Comparison of ENCODE assay signal across 26 cellular contexts in the genomic region with DNA sequence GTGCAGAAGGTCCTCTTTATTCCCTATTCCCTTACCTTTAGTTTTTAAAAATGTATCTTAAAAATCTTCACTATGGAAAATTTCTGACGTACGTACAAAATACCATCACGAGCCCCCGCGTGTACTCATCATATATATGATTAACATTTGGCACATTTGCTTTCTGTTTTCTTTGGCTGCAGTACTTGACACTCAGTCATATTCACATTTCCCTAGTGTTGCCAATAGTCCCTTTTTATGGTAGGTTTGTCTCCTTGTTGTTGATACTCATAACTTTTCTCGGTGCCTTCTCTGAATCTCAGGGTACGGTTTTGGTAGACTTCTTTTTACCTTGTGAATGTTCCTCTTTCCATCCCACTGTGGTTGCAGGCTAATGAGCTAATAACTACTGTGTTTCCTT. TPM values are rescaled to one million over a fixed set of nuclear protein-coding genes. Genes with fewer than 3 reads are reported as not detected.
DNase-seq lines count a peak whose midpoint lies in the region; ATAC-seq, FAIRE-seq and TF ChIP-seq lines count a peak whose summit lies in the region.
"Had no signal": no experiment of that assay in that cellular context is flagged by ENCODE, and none has a peak within 500 bp of the region (broad histone marks: within the 10 kb centered on the region; RNA-seq: fewer than 3 reads in every experiment).

No MANE protein-coding gene starts in this region.

- H2AFZ ChIP-seq in HepG2 (ENCODE audit: low read length) (no peak overlapping the region), osteoblast (ENCODE audit: low read length) (no peak overlapping the region)

- H3K27me3 ChIP-seq in HepG2 (ENCODE audit: control insufficient read depth in 1 of 2, insufficient read depth in 2 of 2, low read length in 2 of 2), result no peaks in the 10 kb centered on the region
- no peaks in the 10 kb centered on the region for H3K27me3 ChIP-seq in right lobe of liver
- no peaks in the 10 kb centered on the region for H3K27me3 ChIP-seq in osteoblast (ENCODE audit: insufficient read depth, low read length)
- H3K27me3 ChIP-seq: BE2C; BLaER1 treated with 17β-estradiol and CSF1 and Interleukin-3, amounts not matched to agents 10 nM and 100 nM had no signal

- TF ChIP-seq EP300 in HepG2 (IDR thresholded peaks at IDR 0.05; ENCODE audit: low read depth in 2 of 2, low read length in 2 of 2) (no peak), HepG2 (CRISPR knock-in tag; IDR thresholded peaks at IDR 0.05; ENCODE audit: borderline replicate concordance) (no peak)

- no peaks in the 10 kb centered on the region for H3K9me3 ChIP-seq in HepG2 (ENCODE audit: low read length)
- no peaks in the 10 kb centered on the region for H3K9me3 ChIP-seq in right lobe of liver
- H3K9me3 ChIP-seq in osteoblast (ENCODE audit: low read depth, low read length), result no peaks in the 10 kb centered on the region
- H3K9me3 ChIP-seq: A549; BE2C; BLaER1 treated with 17β-estradiol and CSF1 and Interleukin-3, amounts not matched to agents 10 nM and 100 nM; HAP-1 had no signal

- H3K4me1 ChIP-seq in HepG2 (ENCODE audit: insufficient read depth, low read length), result no peaks in the 10 kb centered on the region
- no peaks in the 10 kb centered on the region for H3K4me1 ChIP-seq in right lobe of liver
- peaks cover 36% of the 10 kb centered on the region for H3K4me1 ChIP-seq in osteoblast (ENCODE audit: insufficient read depth, low read length)
- H3K4me1 ChIP-seq: A549; BE2C; BLaER1 treated with 17β-estradiol and CSF1 and Interleukin-3, amounts not matched to agents 10 nM and 100 nM; HAP-1 had no signal

- peak overlapping the region; percentile 55 for H3K27ac Mint-ChIP-seq in chondrocyte (ENCODE audit: unreplicated experiment)
- no peak overlapping the region for H3K27ac Mint-ChIP-seq in activated T-helper 1 cell treated with anti-CD3 and anti-CD28 coated beads, Interleukin-12 subunit alpha, Interleukin-12 subunit beta, Interleukin-2, Interleukin-4 antibody, amounts not matched to agents 30 ng/mL and 10 ng/mL and 1 ng/mL, durations not matched to agents 14 hours and 24 hours and 36 hours
- H3K27ac Mint-ChIP-seq: CD4-positive, alpha-beta T cell had no signal

- no peak overlapping the region for H3K4me3 Mint-ChIP-seq in chondrocyte (ENCODE audit: unreplicated experiment)
- H3K4me3 Mint-ChIP-seq in activated T-helper 1 cell treated with anti-CD3 and anti-CD28 coated beads, Interleukin-12 subunit alpha, Interleukin-12 subunit beta, Interleukin-2, Interleukin-4 antibody, amounts not matched to agents 30 ng/mL and 10 ng/mL and 1 ng/mL, durations not matched to agents 14 hours and 24 hours and 36 hours, result no peak overlapping the region
- H3K4me3 Mint-ChIP-seq: CD14-positive monocyte; CD4-positive, alpha-beta T cell; CD8-positive, alpha-beta memory T cell had no signal

- H3K4me2 ChIP-seq in HepG2 (ENCODE audit: low read depth, low read length) (no peak overlapping the region), osteoblast (ENCODE audit: insufficient read depth, low read length) (peak overlapping the region; percentile 44)
- H3K4me2 ChIP-seq: A549; BLaER1 treated with 17β-estradiol and CSF1 and Interleukin-3, amounts not matched to agents 10 nM and 100 nM had no signal

- TF ChIP-seq POLR2A in HepG2 (IDR thresholded peaks at IDR 0.05; ENCODE audit: insufficient read depth in 1 of 2, low read depth in 2 of 2, low read length in 2 of 2) (no peak), right lobe of liver (IDR thresholded peaks at IDR 0.05) (no peak)

- no peaks in the 10 kb centered on the region for H4K20me1 ChIP-seq in HepG2 (ENCODE audit: insufficient read depth, low read length)
- peaks cover 58% of the 10 kb centered on the region for H4K20me1 ChIP-seq in osteoblast (ENCODE audit: insufficient read depth, low read length)

- H3K27ac ChIP-seq in HepG2 (ENCODE audit: extremely low read length, insufficient read depth, low read length) (no peak overlapping the region), right lobe of liver (no peak overlapping the region), osteoblast (ENCODE audit: low read depth, low read length) (peak overlapping the region; percentile 70)
- H3K27ac ChIP-seq: A549; BLaER1 treated with 17β-estradiol and CSF1 and Interleukin-3, amounts not matched to agents 10 nM and 100 nM had no signal

- H3K79me2 ChIP-seq in HepG2 (ENCODE audit: insufficient read depth, low read length) (no peaks in the 10 kb centered on the region), osteoblast (ENCODE audit: insufficient read depth, low read length) (peaks cover 36% of the 10 kb centered on the region)

- no peaks in the 10 kb centered on the region for H3K27me3 Mint-ChIP-seq in chondrocyte (ENCODE audit: low read depth)
- H3K27me3 Mint-ChIP-seq in activated T-helper 1 cell treated with anti-CD3 and anti-CD28 coated beads, Interleukin-12 subunit alpha, Interleukin-12 subunit beta, Interleukin-2, Interleukin-4 antibody, amounts not matched to agents 30 ng/mL and 10 ng/mL and 1 ng/mL, durations not matched to agents 14 hours and 24 hours and 36 hours (ENCODE audit: insufficient read depth), result no peaks in the 10 kb centered on the region
- H3K27me3 Mint-ChIP-seq: CD4-positive, alpha-beta T cell had no signal

- intact Hi-C loops in HepG2 (cut with micrococcal nuclease; ENCODE audit: unreplicated experiment), result no loop called here
- intact Hi-C loops in right lobe of liver (cut with DNase I), result no loop called here
- intact Hi-C loops in activated T-helper 1 cell treated with anti-CD3 and anti-CD28 coated beads, Interleukin-12 subunit alpha, Interleukin-12 subunit beta, Interleukin-2, Interleukin-4 antibody, amounts not matched to agents 30 ng/mL and 10 ng/mL and 1 ng/mL, durations not matched to agents 14 hours and 24 hours and 36 hours (cut with micrococcal nuclease), result no loop called here

- H3K9ac ChIP-seq in HepG2 (ENCODE audit: insufficient read depth, low read depth, low read length), result no peak overlapping the region
- H3K9ac ChIP-seq: BLaER1 treated with 17β-estradiol and CSF1 and Interleukin-3, amounts not matched to agents 10 nM and 100 nM had no signal

- no peak for FAIRE-seq in HepG2 (lab: Jason Lieb, UNC)
- FAIRE-seq: A549, D721Med, GM12878, GM19239, H54 had no signal

- no peak overlapping the region for H3K4me3 ChIP-seq in HepG2 (replicated peaks in 1 of 3; ENCODE audit: insufficient read depth in 1 of 3, low read depth in 2 of 3, low read length in 3 of 3)
- H3K4me3 ChIP-seq in right lobe of liver, result no peak overlapping the region
- no peak overlapping the region for H3K4me3 ChIP-seq in osteoblast (ENCODE audit: insufficient read depth, low read length)
- H3K4me3 ChIP-seq: A549; BLaER1 treated with 17β-estradiol and CSF1 and Interleukin-3, amounts not matched to agents 10 nM and 100 nM; GM12878; HAP-1 had no signal

- H3K36me3 ChIP-seq in HepG2 (replicated peaks in 1 of 2; ENCODE audit: control insufficient read depth in 1 of 2, insufficient read depth in 2 of 2, low read length in 2 of 2) (peaks cover 30 to 50% of the 10 kb centered on the region in 2 experiments), right lobe of liver (peaks cover 0 to 69% (median 32%) of the 10 kb centered on the region in 4 donors), osteoblast (ENCODE audit: insufficient read depth, low read length) (peaks cover 71% of the 10 kb centered on the region)
- H3K36me3 ChIP-seq: BE2C had no signal

- CTCF ChIA-PET in HepG2 (lab: Yijun Ruan, JAX; ENCODE audit: low intra/inter-chr PET ratio, low total read pairs), result no interaction called here

- DNase-seq in HepG2 (ENCODE audit: low spot score), result no peak
- DNase-seq in right lobe of liver, result no peak
- DNase-seq in chondrocyte (ENCODE audit: low spot score), result no peak
- DNase-seq in osteoblast (ENCODE audit: insufficient read length, low spot score, missing footprints), result peak; percentile 90
- no peak for DNase-seq in activated T-helper 1 cell treated with anti-CD3 and anti-CD28 coated beads, Interleukin-12 subunit alpha, Interleukin-12 subunit beta, Interleukin-2, Interleukin-4 antibody, amounts not matched to agents 30 ng/mL and 10 ng/mL and 1 ng/mL, durations not matched to agents 14 hours and 24 hours and 36 hours (ENCODE audit: low spot score)
- DNase-seq in activated naive CD4-positive, alpha-beta T cell (lab: John Stamatoyannopoulos, UW), result no peak
- DNase-seq: 8988T; ACHN; AML-193; BE2C; CD4-positive, alpha-beta T cell; CD8-positive, alpha-beta memory T cell; DMS 273 treated with DMSO at 0.1 percent for 48 hours; DMS79; EL; GDM1; GOT3 had no signal

- TF ChIP-seq CTCF in HepG2 (CRISPR knock-in tag; IDR thresholded peaks at IDR 0.05) (no peak), right lobe of liver (IDR thresholded peaks at IDR 0.05) (no peak), chondrocyte (IDR thresholded peaks at IDR 0.05) (no peak), osteoblast (IDR thresholded peaks at IDR 0.05; ENCODE audit: extremely low read depth, low read depth, low read length) (no peak)

- peaks cover 55% of the 10 kb centered on the region for H3K36me3 Mint-ChIP-seq in chondrocyte (ENCODE audit: low read depth)
- peaks cover 56% of the 10 kb centered on the region for H3K36me3 Mint-ChIP-seq in activated T-helper 1 cell treated with anti-CD3 and anti-CD28 coated beads, Interleukin-12 subunit alpha, Interleukin-12 subunit beta, Interleukin-2, Interleukin-4 antibody, amounts not matched to agents 30 ng/mL and 10 ng/mL and 1 ng/mL, durations not matched to agents 14 hours and 24 hours and 36 hours (ENCODE audit: low read depth)

- 97% methylated on average over 7 of the region's 7 CpGs for WGBS in HepG2 (ENCODE audit: low lambda C conversion rate)
- WGBS in right lobe of liver (ENCODE audit: insufficient coverage, low coverage, low lambda C conversion rate, missing lambda C conversion rate), result 84% methylated on average over 6 of the region's 7 CpGs

- H3K9me3 Mint-ChIP-seq in chondrocyte (ENCODE audit: low read depth), result no peaks in the 10 kb centered on the region
- H3K9me3 Mint-ChIP-seq in activated T-helper 1 cell treated with anti-CD3 and anti-CD28 coated beads, Interleukin-12 subunit alpha, Interleukin-12 subunit beta, Interleukin-2, Interleukin-4 antibody, amounts not matched to agents 30 ng/mL and 10 ng/mL and 1 ng/mL, durations not matched to agents 14 hours and 24 hours and 36 hours, result no peaks in the 10 kb centered on the region
- H3K9me3 Mint-ChIP-seq: CD14-positive monocyte; CD4-positive, alpha-beta T cell; CD8-positive, alpha-beta memory T cell had no signal

- peaks cover 30% of the 10 kb centered on the region for H3K4me1 Mint-ChIP-seq in chondrocyte (ENCODE audit: low read depth)
- no peaks in the 10 kb centered on the region for H3K4me1 Mint-ChIP-seq in activated T-helper 1 cell treated with anti-CD3 and anti-CD28 coated beads, Interleukin-12 subunit alpha, Interleukin-12 subunit beta, Interleukin-2, Interleukin-4 antibody, amounts not matched to agents 30 ng/mL and 10 ng/mL and 1 ng/mL, durations not matched to agents 14 hours and 24 hours and 36 hours (ENCODE audit: low read depth)
- H3K4me1 Mint-ChIP-seq: CD14-positive monocyte had no signal

- no TSS peak for BruUV-seq in HepG2 (replicated peaks; lab: Mats Ljungman, UMichigan)

- in situ Hi-C loops in HepG2 (cut with HindIII; ENCODE audit: extremely low pct_ligation_motif_present, low pct_unique_long_range_greater_than_20kb), result no loop called here

- TF ChIP-seq RAD21 in HepG2 (CRISPR knock-in tag; IDR thresholded peaks at IDR 0.05), result no peak

- POLR2A ChIA-PET in HepG2 (lab: Yijun Ruan, JAX), result interaction anchor here (1.9 kb wide), 1 partner anchor 23 kb away, joined by 6 read pairs; a partner anchor contains a TSS

- no peak for ATAC-seq in HepG2
- ATAC-seq in right lobe of liver, result no peak
- no peak for ATAC-seq in GM19455 (IDR thresholded peaks at IDR 0.05; ENCODE audit: unreplicated experiment)
- ATAC-seq: A549, GM12878 had no signal

RNA-seq across cellular contexts. Expression of a gene that starts 23.3 kb away (rescaled TPM):
- total RNA-seq in HepG2 (2016; rRNA removed; fragmentation: Illumina TruSeq; extraction: Trizol) (20.9 and 27.4 TPM in 2 replicates), right lobe of liver (10 to 100 TPM; 12.7 to 22.5 (median 17.6) TPM), chondrocyte (48.3 to 50.8 TPM (median 49.8 TPM) in 3 replicates), osteoblast (47.0 and 47.4 TPM in 2 replicates)
- 2.7 and 3.3 TPM in 2 replicates for total RNA-seq in HepG2 (2016; cell fraction: cytosol; rRNA removed; fragmentation: Illumina TruSeq; extraction: Trizol; ENCODE audit: low read depth)
- total RNA-seq in HepG2 (2016; cell fraction: insoluble cytoplasmic fraction; rRNA removed; fragmentation: Illumina TruSeq; extraction: Trizol), result 21.8 and 25.6 TPM in 2 replicates
- 7.4 and 7.7 TPM in 2 replicates for total RNA-seq in HepG2 (2016; cell fraction: membrane; rRNA removed; fragmentation: Illumina TruSeq; extraction: Trizol)
- 17.4 and 18.8 TPM in 2 replicates for total RNA-seq in HepG2 (2016; cell fraction: nucleus; rRNA removed; fragmentation: Illumina TruSeq; extraction: Trizol)
- 8.7 and 9.7 TPM in 2 replicates for polyA plus RNA-seq in HepG2 (2011; rRNA removed)
- polyA plus RNA-seq in HepG2 (2011; cell fraction: cytosol; rRNA removed), result 5.2 and 7.2 TPM in 2 replicates
- polyA plus RNA-seq in HepG2 (2011; cell fraction: nucleus; rRNA removed), result 7.6 and 9.7 TPM in 2 replicates
- polyA plus RNA-seq in HepG2 (2012), result 8.7 and 12.1 TPM in 2 replicates
- polyA plus RNA-seq in HepG2 (2016; cell fraction: cytosol; fragmentation: Illumina TruSeq; extraction: Trizol; ENCODE audit: low read depth), result 0.76 and 0.90 TPM in 2 replicates
- polyA plus RNA-seq in HepG2 (2016; cell fraction: insoluble cytoplasmic fraction; fragmentation: Illumina TruSeq; extraction: Trizol; ENCODE audit: low read depth), result 15.7 and 20.7 TPM in 2 replicates
- 2.3 and 2.4 TPM in 2 replicates for polyA plus RNA-seq in HepG2 (2016; cell fraction: membrane; fragmentation: Illumina TruSeq; extraction: Trizol; ENCODE audit: low read depth)
- polyA plus RNA-seq in HepG2 (2016; cell fraction: nucleus; fragmentation: Illumina TruSeq; extraction: Trizol; ENCODE audit: insufficient read depth, low read depth), result 15.9 and 19.8 TPM in 2 replicates
- polyA minus RNA-seq in HepG2 (2011; rRNA and poly(A)+ RNA removed; ENCODE audit: low replicate concordance), result 12.2 and 36.0 TPM in 2 replicates
- 5.9 and 8.2 TPM in 2 replicates for polyA minus RNA-seq in HepG2 (2011; cell fraction: cytosol; rRNA and poly(A)+ RNA removed)
- polyA minus RNA-seq in HepG2 (2011; cell fraction: nucleus; rRNA and poly(A)+ RNA removed), result 22.1 and 29.7 TPM in 2 replicates
- 29.2 and 31.3 TPM in 2 replicates for total RNA-seq in activated T-helper 1 cell treated with anti-CD3 and anti-CD28 coated beads, Interleukin-12 subunit alpha, Interleukin-12 subunit beta, Interleukin-2, Interleukin-4 antibody, amounts not matched to agents 30 ng/mL and 10 ng/mL and 1 ng/mL, durations not matched to agents 14 hours and 24 hours and 36 hours

RNA-seq across cellular contexts. Expression of a gene that starts 34.1 kb away (rescaled TPM):
- total RNA-seq in HepG2 (2016; rRNA removed; fragmentation: Illumina TruSeq; extraction: Trizol) (3.4 and 5.1 TPM in 2 replicates), right lobe of liver (10 to 100 TPM in 4 of 6 experiments, 1 to 10 TPM in 2; 6.4 to 14.2 (median 12.0) TPM), chondrocyte (15.2 to 28.7 TPM (median 17.0 TPM) in 3 replicates), osteoblast (18.0 and 18.5 TPM in 2 replicates)
- 5.4 and 6.6 TPM in 2 replicates for total RNA-seq in HepG2 (2016; cell fraction: cytosol; rRNA removed; fragmentation: Illumina TruSeq; extraction: Trizol; ENCODE audit: low read depth)
- total RNA-seq in HepG2 (2016; cell fraction: insoluble cytoplasmic fraction; rRNA removed; fragmentation: Illumina TruSeq; extraction: Trizol), result 2.8 and 4.6 TPM in 2 replicates
- 8.5 and 8.7 TPM in 2 replicates for total RNA-seq in HepG2 (2016; cell fraction: membrane; rRNA removed; fragmentation: Illumina TruSeq; extraction: Trizol)
- 11.8 and 11.9 TPM in 2 replicates for total RNA-seq in HepG2 (2016; cell fraction: nucleus; rRNA removed; fragmentation: Illumina TruSeq; extraction: Trizol)
- polyA plus RNA-seq in HepG2 (2011; rRNA removed), result 7.1 and 8.1 TPM in 2 replicates
- polyA plus RNA-seq in HepG2 (2011; cell fraction: cytosol; rRNA removed), result 7.1 and 7.2 TPM in 2 replicates
- polyA plus RNA-seq in HepG2 (2011; cell fraction: nucleus; rRNA removed), result 19.2 and 19.5 TPM in 2 replicates
- 8.2 and 8.6 TPM in 2 replicates for polyA plus RNA-seq in HepG2 (2012)
- polyA plus RNA-seq in HepG2 (2016; cell fraction: cytosol; fragmentation: Illumina TruSeq; extraction: Trizol; ENCODE audit: low read depth), result 4.9 and 5.7 TPM in 2 replicates
- polyA plus RNA-seq in HepG2 (2016; cell fraction: insoluble cytoplasmic fraction; fragmentation: Illumina TruSeq; extraction: Trizol; ENCODE audit: low read depth), result 4.6 and 5.3 TPM in 2 replicates
- 8.5 and 11.7 TPM in 2 replicates for polyA plus RNA-seq in HepG2 (2016; cell fraction: membrane; fragmentation: Illumina TruSeq; extraction: Trizol; ENCODE audit: low read depth)
- polyA plus RNA-seq in HepG2 (2016; cell fraction: nucleus; fragmentation: Illumina TruSeq; extraction: Trizol; ENCODE audit: insufficient read depth, low read depth), result 15.9 and 17.9 TPM in 2 replicates
- 14.7 and 20.2 TPM in 2 replicates for polyA minus RNA-seq in HepG2 (2011; rRNA and poly(A)+ RNA removed; ENCODE audit: low replicate concordance)
- 7.6 and 9.7 TPM in 2 replicates for polyA minus RNA-seq in HepG2 (2011; cell fraction: cytosol; rRNA and poly(A)+ RNA removed)
- polyA minus RNA-seq in HepG2 (2011; cell fraction: nucleus; rRNA and poly(A)+ RNA removed), result 20.2 and 21.6 TPM in 2 replicates
- total RNA-seq in activated T-helper 1 cell treated with anti-CD3 and anti-CD28 coated beads, Interleukin-12 subunit alpha, Interleukin-12 subunit beta, Interleukin-2, Interleukin-4 antibody, amounts not matched to agents 30 ng/mL and 10 ng/mL and 1 ng/mL, durations not matched to agents 14 hours and 24 hours and 36 hours, result 17.4 and 19.0 TPM in 2 replicates
